In the genomic region with DNA sequence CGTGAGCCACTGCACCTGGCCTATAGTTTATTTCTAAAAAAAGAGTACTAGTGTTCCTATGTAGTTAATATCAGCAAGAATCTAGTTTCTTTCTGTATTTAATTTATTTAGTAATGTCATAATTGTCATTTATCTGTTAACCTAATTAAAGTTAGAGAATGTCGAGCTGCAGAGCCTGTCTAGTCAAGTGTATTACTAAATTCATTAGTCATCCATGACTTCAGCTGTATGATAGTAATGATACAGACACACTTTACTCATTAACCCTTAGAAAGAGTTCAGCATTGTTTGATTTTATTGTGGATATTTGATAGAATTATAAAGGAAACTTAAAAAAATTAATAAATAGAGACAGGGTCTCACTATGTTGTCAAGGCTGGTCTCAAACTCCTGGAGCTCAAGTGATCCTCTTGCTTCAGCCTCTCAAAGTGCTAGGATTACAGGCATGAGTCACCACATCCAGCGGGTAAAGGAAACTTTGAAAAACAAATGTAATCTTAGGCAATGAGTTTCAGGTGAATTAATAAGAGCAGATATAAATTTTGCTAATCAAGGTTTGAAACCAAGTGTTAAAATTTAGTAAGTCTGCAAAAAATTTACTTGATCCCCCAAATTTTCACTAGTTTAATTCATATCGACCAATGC, we compare ENCODE assay signal across 17 cellular contexts.
"Had no signal": no experiment of that assay in that cellular context is flagged by ENCODE, and none has a peak within 500 bp of the region (broad histone marks: within the 10 kb centered on the region; RNA-seq: fewer than 3 reads in every experiment).

No MANE protein-coding gene starts in this region.

- H3K4me3 Mint-ChIP-seq: activated naive CD4-positive, alpha-beta T cell treated with anti-CD3 and anti-CD28 coated beads, Interleukin-2, amount 10 ng/mL, durations not matched to agents 7 days and 5 days; naive B cell; neural progenitor cell had no signal

- H3K4me1 Mint-ChIP-seq: activated naive CD4-positive, alpha-beta T cell treated with anti-CD3 and anti-CD28 coated beads, Interleukin-2, amount 10 ng/mL, durations not matched to agents 7 days and 5 days; naive B cell; neural progenitor cell had no signal

- H3K27me3 ChIP-seq: cardiac muscle cell, heart right ventricle, left lung, neural progenitor cell, sigmoid colon, stomach had no signal

- ATAC-seq: heart right ventricle, left lung had no signal

- H3K27ac Mint-ChIP-seq: activated naive CD4-positive, alpha-beta T cell treated with anti-CD3 and anti-CD28 coated beads, Interleukin-2, amount 10 ng/mL, durations not matched to agents 7 days and 5 days; activated T-helper 2 cell treated with anti-CD3 and anti-CD28 coated beads, Interferon-gamma antibody, Interleukin-2, Interleukin-4, amounts not matched to agents 10 μg/mL and 5 μg/mL and 100 μg/mL, durations not matched to agents 14 hours and 24 hours and 36 hours; neural progenitor cell had no signal

- H3K4me1 ChIP-seq: left lung, neural progenitor cell, sigmoid colon had no signal

- H3K36me3 Mint-ChIP-seq: activated naive CD4-positive, alpha-beta T cell treated with anti-CD3 and anti-CD28 coated beads, Interleukin-2, amount 10 ng/mL, durations not matched to agents 7 days and 5 days; naive B cell; neural progenitor cell had no signal

- H3K27me3 Mint-ChIP-seq: activated naive CD4-positive, alpha-beta T cell treated with anti-CD3 and anti-CD28 coated beads, Interleukin-2, amount 10 ng/mL, durations not matched to agents 7 days and 5 days had no signal

- H3K9me3 Mint-ChIP-seq: activated naive CD4-positive, alpha-beta T cell treated with anti-CD3 and anti-CD28 coated beads, Interleukin-2, amount 10 ng/mL, durations not matched to agents 7 days and 5 days; activated T-helper 2 cell treated with anti-CD3 and anti-CD28 coated beads, Interferon-gamma antibody, Interleukin-2, Interleukin-4, amounts not matched to agents 10 μg/mL and 5 μg/mL and 100 μg/mL, durations not matched to agents 14 hours and 24 hours and 36 hours; naive B cell; neural progenitor cell had no signal

- FAIRE-seq: astrocyte, endometrium, frontal cortex, islet of Langerhans had no signal

- H3K27ac ChIP-seq: cardiac muscle cell, left lung, sigmoid colon, stomach, thoracic aorta had no signal

- H2AFZ ChIP-seq: neural progenitor cell had no signal

- DNase-seq: activated CD4-positive, alpha-beta T cell treated with anti-CD3 and anti-CD28 coated beads for 1 hour; activated CD4-positive, alpha-beta T cell treated with anti-CD3 and anti-CD28 coated beads, Interleukin-2, amount 50 U/mL, for 48 hours; activated naive CD4-positive, alpha-beta T cell treated with anti-CD3 and anti-CD28 coated beads, Interleukin-2, amount 10 ng/mL, durations not matched to agents 7 days and 5 days; heart right ventricle; left lung; naive B cell; sigmoid colon; stimulated activated CD4-positive, alpha-beta T cell treated with anti-CD3 and anti-CD28 coated beads, Interleukin-1b, Interleukin-23, amount 100 ng/mL, for 48 hours; stomach had no signal

- H3K4me3 ChIP-seq: cardiac muscle cell, heart right ventricle, left lung, neural progenitor cell, sigmoid colon, stomach, thoracic aorta had no signal

- H3K36me3 ChIP-seq: cardiac muscle cell, heart right ventricle, left lung, sigmoid colon, stomach, thoracic aorta had no signal
